ENCODE assay signal across 31 cellular contexts in the genomic region with DNA sequence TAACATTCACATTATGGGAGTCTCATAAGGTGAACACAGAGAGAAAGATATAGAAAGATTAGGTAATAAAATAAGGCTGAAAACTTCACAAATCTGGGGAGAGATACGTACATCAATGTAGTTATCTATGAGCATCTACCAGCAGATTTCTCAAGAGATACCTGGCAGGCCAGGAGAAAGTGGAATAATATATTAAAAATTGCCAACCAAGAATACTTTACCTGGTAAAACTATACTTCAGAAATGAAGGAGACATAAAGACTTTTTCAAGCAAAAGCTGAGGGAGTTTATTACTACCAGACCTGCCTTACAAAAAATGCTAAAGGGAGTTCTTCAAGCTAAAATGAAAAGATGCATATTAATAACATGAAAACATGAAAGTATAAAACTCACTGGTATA.
DNase-seq lines count a peak whose midpoint lies in the region; ATAC-seq, FAIRE-seq and TF ChIP-seq lines count a peak whose summit lies in the region.
"Had no signal": no experiment of that assay in that cellular context is flagged by ENCODE, and none has a peak within 500 bp of the region (broad histone marks: within the 10 kb centered on the region; RNA-seq: fewer than 3 reads in every experiment).

No MANE protein-coding gene starts in this region.

- no peak for ATAC-seq in HG02610 (IDR thresholded peaks at IDR 0.05; ENCODE audit: unreplicated experiment)
- ATAC-seq: A549; CD8-positive, alpha-beta T cell had no signal

- POLR2A ChIA-PET in HEK293 (lab: Yijun Ruan, JAX): no interaction called here

- CTCF ChIA-PET in HEK293 (lab: Yijun Ruan, JAX): interaction anchor here (0.5 kb wide), 1 partner anchor 56 kb away, joined by 3 read pairs; no protein-coding TSS in a partner anchor

- peak; percentile 18 for FAIRE-seq in GM18507 (lab: Jason Lieb, UNC)
- FAIRE-seq: A204.1, A549, D721Med had no signal

- H3K4me1 ChIP-seq in HEK293 (ENCODE audit: control insufficient read depth, insufficient read depth, low read length): no peaks in the 10 kb centered on the region
- H3K4me1 ChIP-seq: A549; BE2C; BLaER1; BLaER1 treated with 17β-estradiol and CSF1 and Interleukin-3, amounts not matched to agents 10 nM and 100 nM; Caco-2 had no signal

- H3K36me3 ChIP-seq in HEK293 (ENCODE audit: control insufficient read depth in 2 of 2, insufficient read depth in 1 of 2, low read length in 2 of 2): no peaks in the 10 kb centered on the region
- H3K36me3 ChIP-seq: BE2C; BLaER1; BLaER1 treated with 17β-estradiol and CSF1 and Interleukin-3, amounts not matched to agents 10 nM and 100 nM had no signal

- H3K9me3 ChIP-seq in HEK293 (ENCODE audit: control insufficient read depth, insufficient read depth, low read depth, low read length): no peaks in the 10 kb centered on the region
- H3K9me3 ChIP-seq: A549, BE2C had no signal

- no peak overlapping the region for H3K4me3 ChIP-seq in HEK293 (ENCODE audit: low read depth, low read length)
- H3K4me3 ChIP-seq: A549; BLaER1; BLaER1 treated with 17β-estradiol and CSF1 and Interleukin-3, amounts not matched to agents 10 nM and 100 nM had no signal

- DNase-seq in GM18507 (ENCODE audit: extremely low spot score, insufficient read length, low read depth) (no peak), caudate nucleus (lab: John Stamatoyannopoulos, UW) (no peak)
- DNase-seq: 8988T; ACHN; AML-193; BE2C; C1 segment of cervical spinal cord; Caco-2; Calu3; CD4-positive, alpha-beta memory T cell; CD4-positive, alpha-beta T cell; CD4-positive, CD25-positive, alpha-beta regulatory T cell; CD8-positive, alpha-beta memory T cell; CD8-positive, alpha-beta T cell; COR-L47; DMS 273 treated with DMSO at 0.1 percent for 48 hours; DMS153; DMS53; DMS79; DMS79 treated with DMSO at 0.1 percent for 48 hours; DND-41; EL had no signal

- H3K27ac ChIP-seq in HEK293 (ENCODE audit: extremely low read depth, low read depth, low read length) (no peak overlapping the region), caudate nucleus (ENCODE audit: low read depth, low read length) (no peak overlapping the region)
- H3K27ac ChIP-seq: 22Rv1; A549; BLaER1; BLaER1 treated with 17β-estradiol and CSF1 and Interleukin-3, amounts not matched to agents 10 nM and 100 nM; C4-2B had no signal

- TF ChIP-seq CTCF in HEK293 (tag by site-specific recombination; IDR thresholded peaks at IDR 0.05): no peak

TF ChIP-seq in HEK293, 187 proteins besides CTCF, POLR2A, EP300 and RAD21:
- TF ChIP-seq ZNF341 (tag by site-specific recombination; IDR thresholded peaks at IDR 0.05; ENCODE audit: low read depth) (no peak), ZNF10 (tag by site-specific recombination; IDR thresholded peaks at IDR 0.05) (no peak), ZNF558 (tag by site-specific recombination; IDR thresholded peaks at IDR 0.05) (no peak), ZNF837 (tag by site-specific recombination; IDR thresholded peaks at IDR 0.05) (no peak), ZNF157 (tag by site-specific recombination; IDR thresholded peaks at IDR 0.05) (no peak), ZNF626 (tag by site-specific recombination; IDR thresholded peaks at IDR 0.05) (0 out of 2 replicates have a peak, but pooled peaks have one; percentile 50), ZNF549 (tag by site-specific recombination; IDR thresholded peaks at IDR 0.05) (0 out of 2 replicates have a peak, but pooled peaks have one; percentile 12), ZFP69B (tag by site-specific recombination; IDR thresholded peaks at IDR 0.05) (no peak), IKZF3 (tag by site-specific recombination; IDR thresholded peaks at IDR 0.05) (no peak), YY2 (tag by site-specific recombination; IDR thresholded peaks at IDR 0.05) (no peak), ZNF621 (tag by site-specific recombination; IDR thresholded peaks at IDR 0.05) (no peak), MYNN (tag by site-specific recombination; IDR thresholded peaks at IDR 0.05; ENCODE audit: borderline replicate concordance) (no peak), ZNF777 (tag by site-specific recombination; IDR thresholded peaks at IDR 0.05; ENCODE audit: borderline replicate concordance) (no peak), TRIM28 (IDR thresholded peaks at IDR 0.05; ENCODE audit: borderline replicate concordance, low read length) (peak; percentile 46; the same call in 1 of the 2 replicates), ZBTB21 (tag by site-specific recombination; IDR thresholded peaks at IDR 0.05) (no peak), SETDB1 (IDR thresholded peaks at IDR 0.05; ENCODE audit: insufficient read length, low read length) (peak; percentile 96), ZNF510 (tag by site-specific recombination; IDR thresholded peaks at IDR 0.05; ENCODE audit: insufficient replicate concordance) (no peak), ZNF37A (tag by site-specific recombination; IDR thresholded peaks at IDR 0.05) (no peak)
